In genomic region chr5:134517553-134517952, GRCh38 we compare ENCODE assay signal across 13 cellular contexts. TPM values are rescaled to one million over a fixed set of nuclear protein-coding genes. Genes with fewer than 3 reads are reported as not detected.
DNase-seq lines count a peak whose midpoint lies in the region; ATAC-seq and TF ChIP-seq lines count a peak whose summit lies in the region.
"Had no signal": no experiment of that assay in that cellular context is flagged by ENCODE, and none has a peak within 500 bp of the region (broad histone marks: within the 10 kb centered on the region; RNA-seq: fewer than 3 reads in every experiment).

No MANE protein-coding gene starts in this region.

- H3K23ac ChIP-seq in IMR-90 (ENCODE audit: low read depth, low read length) = no peak overlapping the region
- no peak overlapping the region for H3K23ac ChIP-seq in neuronal stem cell (ENCODE audit: low read depth, low read length, poor library complexity)

- H2BK12ac ChIP-seq in neuronal stem cell (ENCODE audit: low read length) = no peak overlapping the region

- no peaks in the 10 kb centered on the region for H3K9me3 ChIP-seq in IMR-90 (ENCODE audit: control insufficient read depth, insufficient read depth, low read length)
- H3K9me3 ChIP-seq in PC-3 (ENCODE audit: low read length) = no peaks in the 10 kb centered on the region
- no peaks in the 10 kb centered on the region for H3K9me3 ChIP-seq in mammary epithelial cell (replicated peaks; ENCODE audit: insufficient read depth, low read length)
- H3K9me3 ChIP-seq in neuronal stem cell (replicated peaks in 1 of 2; ENCODE audit: control insufficient read depth in 2 of 2, insufficient read depth in 1 of 2, low read depth in 1 of 2, low read length in 2 of 2) = no peaks in the 10 kb centered on the region
- H3K9me3 ChIP-seq: BE2C had no signal

- H3K4ac ChIP-seq in IMR-90 (ENCODE audit: low read depth, low read length) = no peak overlapping the region
- no peak overlapping the region for H3K4ac ChIP-seq in neuronal stem cell (ENCODE audit: low read length)

- H3K9me1 ChIP-seq in IMR-90 (ENCODE audit: insufficient read depth, low read length) = 0 out of 2 replicates have a peak, but pooled peaks cover under 1% of the 10 kb centered on the region

- 96% methylated on average over 5 of the region's 5 CpGs; no CpG with 5 or more reads in 1 of the 2 experiments for WGBS in IMR-90 (ENCODE audit: extremely low coverage in 2 of 2, insufficient read length in 1 of 2), 2 experiments
- 79% methylated on average over 5 of the region's 5 CpGs for WGBS in mammary epithelial cell (ENCODE audit: low coverage, missing lambda C conversion rate)
- WGBS in neuronal stem cell (ENCODE audit: extremely low coverage in 2 of 2, insufficient read length in 2 of 2, insufficient replicate concordance in 1 of 2), 2 donors = no CpG with 5 or more reads among the region's 5 CpGs

- POLR2A ChIA-PET in IMR-90 (lab: Charles Lee; ENCODE audit: unreplicated experiment) (interaction anchor here (0.5 kb wide), 1 partner anchor 7 kb away, joined by 6 read pairs; no protein-coding TSS in a partner anchor), PC-3 (lab: Charles Lee; ENCODE audit: unreplicated experiment) (no interaction called here)

- CTCF ChIA-PET in IMR-90 (lab: Yijun Ruan, JAX) = no interaction called here
- CTCF ChIA-PET in PC-3 (lab: Charles Lee) = no interaction called here
- CTCF ChIA-PET in mammary epithelial cell (lab: Charles Lee; ENCODE audit: low non-redundant PET) = no interaction called here

- intact Hi-C loops in IMR-90 (cut with micrococcal nuclease) = no loop called here
- intact Hi-C loops in PC-3 (cut with micrococcal nuclease) = no loop called here
- intact Hi-C loops in mammary epithelial cell (cut with micrococcal nuclease) = no loop called here

- H2BK5ac ChIP-seq in IMR-90 (ENCODE audit: low read depth, low read length, poor library complexity, severe bottlenecking) = no peak overlapping the region
- H2BK5ac ChIP-seq in neuronal stem cell (ENCODE audit: low read length) = no peak overlapping the region

- TF ChIP-seq CTCF in IMR-90 (conservative IDR thresholded peaks at IDR 0.05; ENCODE audit: low read depth, low read length) (no peak), PC-3 (conservative IDR thresholded peaks at IDR 0.05; ENCODE audit: low read depth, low read length) (no peak), mammary epithelial cell (conservative IDR thresholded peaks at IDR 0.05 in 1 of 2, IDR thresholded peaks at IDR 0.05 in 1 of 2; ENCODE audit: extremely low read depth in 1 of 2, insufficient read depth in 1 of 2, low read depth in 1 of 2, low read length in 2 of 2) (no peak)

- H3K4me1 ChIP-seq in IMR-90 (ENCODE audit: control insufficient read depth, insufficient read depth, low read length) (peaks cover 1% of the 10 kb centered on the region; the same call in 1 of the 2 replicates), PC-3 (ENCODE audit: insufficient read depth, low read length) (peaks cover 2% of the 10 kb centered on the region), mammary epithelial cell (ENCODE audit: insufficient read depth, low read length) (peaks cover 1% of the 10 kb centered on the region), neuronal stem cell (ENCODE audit: control insufficient read depth in 2 of 2, insufficient read depth in 1 of 2, low read depth in 1 of 2, low read length in 2 of 2) (peaks cover 0 to 3% of the 10 kb centered on the region in 2 donors)
- H3K4me1 ChIP-seq: BE2C had no signal

- H2BK120ac ChIP-seq in IMR-90 (ENCODE audit: low read depth, low read length) = no peak overlapping the region
- H2BK120ac ChIP-seq in neuronal stem cell (ENCODE audit: low read depth, low read length) = no peak overlapping the region

- TF ChIP-seq POLR2A in IMR-90 (IDR thresholded peaks at IDR 0.05; ENCODE audit: low read depth, low read length) = no peak

- H3K79me2 ChIP-seq in PC-3 (ENCODE audit: low read length) = no peaks in the 10 kb centered on the region
- H3K79me2 ChIP-seq in mammary epithelial cell (ENCODE audit: insufficient read depth, low read length) = no peaks in the 10 kb centered on the region

- H3K18ac ChIP-seq in IMR-90 (ENCODE audit: low read depth, low read length) = no peak overlapping the region
- peak overlapping the region; percentile 57 for H3K18ac ChIP-seq in neuronal stem cell (ENCODE audit: low read length)

- H3K4me3 ChIP-seq in IMR-90 (ENCODE audit: insufficient read depth, low read depth, low read length) (no peak overlapping the region), PC-3 (ENCODE audit: low read length) (no peak overlapping the region), mammary epithelial cell (replicated peaks in 1 of 3; ENCODE audit: insufficient read depth in 1 of 3, low read depth in 2 of 3, low read length in 3 of 3) (no peak overlapping the region), neuronal stem cell (ENCODE audit: low read length in 2 of 2) (no peak overlapping the region)
- H3K4me3 ChIP-seq: GM23248 had no signal

- no peak overlapping the region for H3K9ac ChIP-seq in IMR-90 (ENCODE audit: low read depth, low read length)
- no peak overlapping the region for H3K9ac ChIP-seq in PC-3 (ENCODE audit: low read length)
- no peak overlapping the region for H3K9ac ChIP-seq in mammary epithelial cell (ENCODE audit: insufficient read depth, low read length)
- no peak overlapping the region for H3K9ac ChIP-seq in neuronal stem cell (ENCODE audit: low read depth, low read length, poor library complexity)
- H3K9ac ChIP-seq: GM23248 had no signal

- ATAC-seq in IMR-90 (ENCODE audit: low read depth) (no peak), PC-3 (no peak), HG03045 (IDR thresholded peaks at IDR 0.05; ENCODE audit: unreplicated experiment) (no peak), HG03432 (IDR thresholded peaks at IDR 0.05; ENCODE audit: unreplicated experiment) (no peak)

- dilution Hi-C loops in IMR-90 (cut with HindIII; ENCODE audit: low sequenced_read_pairs, unreplicated experiment) = no loop called here
- dilution Hi-C loops in mammary epithelial cell (cut with HindIII; ENCODE audit: low sequenced_read_pairs) = no loop called here

- no peak overlapping the region for H4K8ac ChIP-seq in IMR-90 (ENCODE audit: low read depth in 2 of 2, low read length in 2 of 2)
- no peak overlapping the region for H4K8ac ChIP-seq in neuronal stem cell (ENCODE audit: low read depth, low read length)

- DNase-seq in IMR-90 = no peak
- peak; percentile 7 for DNase-seq in PC-3
- DNase-seq in mammary epithelial cell = peak; percentile 19
- no peak for DNase-seq in neuronal stem cell (ENCODE audit: low spot score)
- no peak for DNase-seq in activated CD8-positive, alpha-beta memory T cell treated with anti-CD3 and anti-CD28 coated beads, Interleukin-2, amount 50 U/mL, for 4 hours
- DNase-seq: BE2C; CD4-positive, alpha-beta memory T cell; DMS79; GM23248; H7 had no signal

- H3K9me2 ChIP-seq in PC-3 (replicated peaks; ENCODE audit: low read length) = no peaks in the 10 kb centered on the region

- no peak overlapping the region for H2AK9ac ChIP-seq in IMR-90 (replicated peaks; ENCODE audit: low read depth, low read length, poor library complexity)

- H4K5ac ChIP-seq in IMR-90 (ENCODE audit: low read depth, low read length) = no peak overlapping the region

- no peak overlapping the region for H2AK5ac ChIP-seq in IMR-90 (ENCODE audit: low read depth, low read length)
- H2AK5ac ChIP-seq in neuronal stem cell (ENCODE audit: low read depth, low read length) = no peak overlapping the region

- H3K14ac ChIP-seq in IMR-90 (replicated peaks; ENCODE audit: low read depth, low read length) (no peak overlapping the region), neuronal stem cell (ENCODE audit: low read length) (no peak overlapping the region)

- H4K91ac ChIP-seq in IMR-90 (ENCODE audit: insufficient read depth, low read depth, low read length) (no peak overlapping the region), neuronal stem cell (ENCODE audit: low read depth, low read length, poor library complexity) (no peak overlapping the region)

- no peak overlapping the region for H3K27ac ChIP-seq in IMR-90 (ENCODE audit: insufficient read depth, low read length)
- H3K27ac ChIP-seq in PC-3 (ENCODE audit: low read length) = no peak overlapping the region
- no peak overlapping the region for H3K27ac ChIP-seq in mammary epithelial cell (ENCODE audit: insufficient read depth, low read depth, low read length)
- H3K27ac ChIP-seq in neuronal stem cell (replicated peaks; ENCODE audit: low read length) = no peak overlapping the region
- H3K27ac ChIP-seq: C4-2B, GM23248 had no signal

- H3K4me2 ChIP-seq in IMR-90 (ENCODE audit: low read depth, low read length) (no peak overlapping the region), PC-3 (ENCODE audit: low read length) (no peak overlapping the region), mammary epithelial cell (ENCODE audit: insufficient read depth, low read depth, low read length) (no peak overlapping the region), neuronal stem cell (ENCODE audit: insufficient read depth, low read length, poor library complexity, severe bottlenecking) (no peak overlapping the region)

- no peak overlapping the region for H2BK15ac ChIP-seq in IMR-90 (ENCODE audit: low read depth, low read length)
- no peak overlapping the region for H2BK15ac ChIP-seq in neuronal stem cell (ENCODE audit: low read length)

- H2AFZ ChIP-seq in IMR-90 (replicated peaks; ENCODE audit: low read length, poor library complexity) (no peak overlapping the region), PC-3 (ENCODE audit: low read length) (no peak overlapping the region), mammary epithelial cell (ENCODE audit: low read depth, low read length) (no peak overlapping the region), neuronal stem cell (ENCODE audit: low read length) (no peak overlapping the region)
- H2AFZ ChIP-seq: GM23248 had no signal

- no peaks in the 10 kb centered on the region for H3K36me3 ChIP-seq in IMR-90 (ENCODE audit: control insufficient read depth, insufficient read depth, low read length)
- H3K36me3 ChIP-seq in PC-3 (ENCODE audit: low read depth, low read length) = no peaks in the 10 kb centered on the region
- no peaks in the 10 kb centered on the region for H3K36me3 ChIP-seq in mammary epithelial cell (ENCODE audit: insufficient read depth, low read length)
- no peaks in the 10 kb centered on the region for H3K36me3 ChIP-seq in neuronal stem cell (replicated peaks in 1 of 2; ENCODE audit: control insufficient read depth in 2 of 2, insufficient read depth in 2 of 2, low read length in 2 of 2)
- H3K36me3 ChIP-seq: BE2C had no signal

- no TSS peak for BruUV-seq in IMR-90 (replicated peaks; lab: Mats Ljungman, UMichigan)
- no TSS peak for BruUV-seq in PC-3 (replicated peaks; lab: Mats Ljungman, UMichigan)
- no TSS peak for BruUV-seq in mammary epithelial cell (replicated peaks; lab: Mats Ljungman, UMichigan)

- no peaks in the 10 kb centered on the region for H3F3A ChIP-seq in PC-3 (ENCODE audit: low read length, unreplicated experiment)

- TF ChIP-seq RAD21 in IMR-90 (IDR thresholded peaks at IDR 0.05; ENCODE audit: low read length) = no peak

- in situ Hi-C loops in IMR-90 (cut with MboI; ENCODE audit: low sequenced_read_pairs) (no loop called here), mammary epithelial cell (cut with MboI; ENCODE audit: low sequenced_read_pairs in 2 of 2) (loop anchor here in 1 of 2 donors (10.0 kb wide), 1 partner anchor 63 kb away; no protein-coding TSS in a partner anchor)

- H3K27me3 ChIP-seq in IMR-90 (ENCODE audit: control insufficient read depth, insufficient read depth, low read length) (peaks cover 7% of the 10 kb centered on the region), PC-3 (ENCODE audit: low read length) (no peaks in the 10 kb centered on the region), mammary epithelial cell (ENCODE audit: insufficient read depth, low read length) (no peaks in the 10 kb centered on the region), neuronal stem cell (ENCODE audit: control insufficient read depth in 3 of 3, insufficient read depth in 3 of 3, low read depth in 1 of 3, low read length in 3 of 3) (peaks cover 0 to 21% (median 7%) of the 10 kb centered on the region in 3 experiments)
- H3K27me3 ChIP-seq: BE2C had no signal

- no peaks in the 10 kb centered on the region for H4K20me1 ChIP-seq in IMR-90 (ENCODE audit: insufficient read depth, low read length)
- no peaks in the 10 kb centered on the region for H4K20me1 ChIP-seq in PC-3 (ENCODE audit: low read length)
- H4K20me1 ChIP-seq in mammary epithelial cell (ENCODE audit: insufficient read depth, low read length) = no peaks in the 10 kb centered on the region

- H3K79me1 ChIP-seq in IMR-90 (ENCODE audit: low read depth in 1 of 2, low read length in 2 of 2) (no peaks in the 10 kb centered on the region), neuronal stem cell (ENCODE audit: low read depth, low read length) (no peaks in the 10 kb centered on the region)

- H2BK20ac ChIP-seq in IMR-90 (ENCODE audit: low read depth, low read length) = no peak overlapping the region

- no peak overlapping the region for H3K56ac ChIP-seq in IMR-90 (ENCODE audit: extremely low read depth, insufficient read depth, low read length)

RNA-seq across cellular contexts. Expression of gene JADE2, which starts 7.9 kb away (rescaled TPM):
- total RNA-seq in IMR-90 (2012; rRNA removed) = 13.9 and 14.9 TPM in 2 replicates
- 13.3 and 16.7 TPM in 2 replicates for polyA plus RNA-seq in IMR-90 (2012; rRNA removed)
- polyA plus RNA-seq in IMR-90 (2012; cell fraction: cytosol; rRNA removed) = 10.0 and 16.8 TPM in 2 replicates
- 19.0 and 26.8 TPM in 2 replicates for polyA plus RNA-seq in IMR-90 (2012; cell fraction: nucleus; rRNA removed; ENCODE audit: low replicate concordance)
- total RNA-seq in PC-3 (2014; rRNA removed) = 33.2 and 42.3 TPM in 2 replicates
- 10 to 100 TPM; 41.2 to 49.6 TPM for total RNA-seq in mammary epithelial cell
- polyA plus RNA-seq in mammary epithelial cell = 23.5 TPM
- 50.6 TPM for polyA minus RNA-seq in mammary epithelial cell
- polyA plus RNA-seq in neuronal stem cell (2013, experiment 1 of 2) = 1.5 TPM
- 1.3 TPM for polyA plus RNA-seq in neuronal stem cell (2013, experiment 2 of 2)

Comparison
In these comparisons a context has a peak if more than half of its experiments do, and no peak if none do; other contexts are left out.
1. DNase-seq: peak in PC-3 (single experiment) and mammary epithelial cell (single experiment); none in IMR-90 (single experiment), neuronal stem cell (single experiment) and activated CD8-positive, alpha-beta memory T cell treated with anti-CD3 and anti-CD28 coated beads, Interleukin-2, amount 50 U/mL, for 4 hours (single experiment).